Comparison of ENCODE assay signal across 8 cellular contexts in the genomic region with DNA sequence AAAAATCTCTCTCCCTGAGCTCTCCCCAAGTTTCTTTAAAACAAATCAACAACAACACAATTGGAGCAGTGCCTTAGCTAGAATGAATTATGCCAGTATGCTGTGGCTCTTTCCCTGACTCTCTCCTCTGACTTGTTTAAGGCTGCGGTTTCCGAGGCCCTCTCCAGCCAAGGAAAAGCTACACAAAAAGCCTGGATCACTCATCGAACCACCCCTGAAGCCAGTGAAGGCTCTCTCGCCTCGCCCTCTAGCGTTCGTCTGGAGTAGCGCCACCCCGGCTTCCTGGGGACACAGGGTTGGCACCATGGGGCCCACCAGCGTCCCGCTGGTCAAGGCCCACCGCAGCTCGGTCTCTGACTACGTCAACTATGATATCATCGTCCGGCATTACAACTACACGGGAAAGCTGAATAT. TPM values are rescaled to one million over a fixed set of nuclear protein-coding genes. Genes with fewer than 3 reads are reported as not detected.
A peak's percentile ranks its signal among the peaks of the same experiment; 100 is the strongest.
DNase-seq lines count a peak whose midpoint lies in the region; ATAC-seq and TF ChIP-seq lines count a peak whose summit lies in the region.

No MANE protein-coding gene starts in this region.

- peaks cover 38% of the 10 kb centered on the region for H3K36me3 Mint-ChIP-seq in neural progenitor cell

- H3F3A ChIP-seq in neural progenitor cell (ENCODE audit: low read depth) = peaks cover 32% of the 10 kb centered on the region

- peak overlapping the region; percentile 88; the same call in 1 of the 2 replicates for H3K4me3 ChIP-seq in ACC112 (ENCODE audit: low read depth, low read length)
- no peak overlapping the region for H3K4me3 ChIP-seq in fibroblast of villous mesenchyme (ENCODE audit: low read depth, low read length)
- peak overlapping the region; percentile 92 for H3K4me3 ChIP-seq in neural progenitor cell

- H3K27me3 ChIP-seq in ACC112 (ENCODE audit: insufficient read depth, low read length) = no peaks in the 10 kb centered on the region
- H3K27me3 ChIP-seq in neural progenitor cell = peaks cover 27% of the 10 kb centered on the region

- H2AFZ ChIP-seq in ACC112 (ENCODE audit: low read length, unreplicated experiment) (no peak overlapping the region), neural progenitor cell (replicated peaks) (no peak overlapping the region)

- H3K36me3 ChIP-seq in ACC112 (ENCODE audit: insufficient read depth, low read length) (no peaks in the 10 kb centered on the region), neural progenitor cell (no peaks in the 10 kb centered on the region)

- peak; percentile 28 for TF ChIP-seq POLR2A in GM15510 (IDR thresholded peaks at IDR 0.05; ENCODE audit: borderline replicate concordance, extremely low read depth, insufficient read length)

- DNase-seq in HS-5 (ENCODE audit: low read depth) (peak; percentile 76), RPMI8226 (peak; percentile 69), fibroblast of villous mesenchyme (ENCODE audit: low read depth) (peak; percentile 87), neural progenitor cell (ENCODE audit: low spot score) (peak; percentile 90)
- DNase-seq in activated effector memory CD4-positive, alpha-beta T cell treated with Interleukin-2 at 50 U/mL for 16 hours = peak; percentile 79
- peak; percentile 97 for DNase-seq in stimulated activated naive CD8-positive, alpha-beta T cell treated with anti-CD3 and anti-CD28 coated beads, Interleukin-15, Interleukin-2, amounts not matched to agents 100 U/mL and 50 U/mL, for 24 hours

- H4K20me1 ChIP-seq in neural progenitor cell (ENCODE audit: low read depth) = peaks cover 4% of the 10 kb centered on the region

- peak overlapping the region; percentile 72 for H3K27ac Mint-ChIP-seq in neural progenitor cell

- H3K27ac ChIP-seq in ACC112 (ENCODE audit: low read depth, low read length) (no peak overlapping the region), neural progenitor cell (no peak overlapping the region)

- H3K4me3 Mint-ChIP-seq in neural progenitor cell = peak overlapping the region; percentile 97

- H3K9me3 ChIP-seq in neural progenitor cell (ENCODE audit: low read depth) = no peaks in the 10 kb centered on the region

- no peak overlapping the region for H3K9ac ChIP-seq in neural progenitor cell

- H3K4me2 ChIP-seq in neural progenitor cell = peak overlapping the region; percentile 98

- H3K9me3 Mint-ChIP-seq in neural progenitor cell = no peaks in the 10 kb centered on the region

- ATAC-seq in stimulated activated naive CD8-positive, alpha-beta T cell treated with anti-CD3 and anti-CD28 coated beads, Interleukin-15, Interleukin-2, amounts not matched to agents 100 U/mL and 50 U/mL, for 24 hours = peak; percentile 50

- peaks cover 2% of the 10 kb centered on the region for H3K27me3 Mint-ChIP-seq in neural progenitor cell (ENCODE audit: insufficient read depth, low read depth)

- H3K4me1 Mint-ChIP-seq in neural progenitor cell = peaks cover 40% of the 10 kb centered on the region

- H3K79me2 ChIP-seq in ACC112 (ENCODE audit: control insufficient read depth, insufficient read depth, low read length, unreplicated experiment) (no peaks in the 10 kb centered on the region), neural progenitor cell (ENCODE audit: low read depth) (no peaks in the 10 kb centered on the region)

- peaks cover 10% of the 10 kb centered on the region for H3K4me1 ChIP-seq in ACC112 (ENCODE audit: control insufficient read depth, insufficient read depth, low read length, unreplicated experiment)
- peaks cover 14% of the 10 kb centered on the region for H3K4me1 ChIP-seq in neural progenitor cell

- TF ChIP-seq CTCF in fibroblast of villous mesenchyme (IDR thresholded peaks at IDR 0.05; ENCODE audit: insufficient read depth, low read depth, low read length) (peak; percentile 97), neural progenitor cell (IDR thresholded peaks at IDR 0.05) (peak; percentile 97)

RNA-seq across cellular contexts. Expression of gene S1PR1, which starts 1.9 kb away (rescaled TPM):
- 9.9 and 12.9 TPM in 2 replicates for total RNA-seq in fibroblast of villous mesenchyme
- 7.4 and 8.7 TPM in 2 replicates for total RNA-seq in neural progenitor cell (ENCODE audit: low replicate concordance)
